In the genomic region with DNA sequence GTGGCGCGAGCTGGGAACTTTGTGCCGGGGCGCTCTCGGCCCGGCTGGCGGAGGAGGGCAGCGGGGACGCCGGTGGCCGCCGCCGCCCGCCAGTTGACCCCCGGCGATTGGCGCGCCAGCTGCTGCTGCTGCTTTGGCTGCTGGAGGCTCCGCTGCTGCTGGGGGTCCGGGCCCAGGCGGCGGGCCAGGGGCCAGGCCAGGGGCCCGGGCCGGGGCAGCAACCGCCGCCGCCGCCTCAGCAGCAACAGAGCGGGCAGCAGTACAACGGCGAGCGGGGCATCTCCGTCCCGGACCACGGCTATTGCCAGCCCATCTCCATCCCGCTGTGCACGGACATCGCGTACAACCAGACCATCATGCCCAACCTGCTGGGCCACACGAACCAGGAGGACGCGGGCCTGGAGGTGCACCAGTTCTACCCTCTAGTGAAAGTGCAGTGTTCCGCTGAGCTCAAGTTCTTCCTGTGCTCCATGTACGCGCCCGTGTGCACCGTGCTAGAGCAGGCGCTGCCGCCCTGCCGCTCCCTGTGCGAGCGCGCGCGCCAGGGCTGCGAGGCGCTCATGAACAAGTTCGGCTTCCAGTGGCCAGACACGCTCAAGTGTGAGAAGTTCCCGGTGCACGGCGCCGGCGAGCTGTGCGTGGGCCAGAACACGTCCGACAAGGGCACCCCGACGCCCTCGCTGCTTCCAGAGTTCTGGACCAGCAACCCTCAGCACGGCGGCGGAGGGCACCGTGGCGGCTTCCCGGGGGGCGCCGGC, we compare ENCODE assay signal across 8 cellular contexts. TPM values are rescaled to one million over a fixed set of nuclear protein-coding genes. Genes with fewer than 3 reads are reported as not detected.
A peak's percentile ranks its signal among the peaks of the same experiment; 100 is the strongest.
DNase-seq lines count a peak whose midpoint lies in the region; ATAC-seq and TF ChIP-seq lines count a peak whose summit lies in the region.

No MANE protein-coding gene starts in this region.

- no peaks in the 10 kb centered on the region for H3K9me3 ChIP-seq in iPS DF 6.9 (ENCODE audit: control insufficient read depth, insufficient read depth, low read length)

- no peaks in the 10 kb centered on the region for H3K4me1 Mint-ChIP-seq in Calu3 (ENCODE audit: low read depth, unreplicated experiment)

- peak; percentile 25 for ATAC-seq in GM19372 (IDR thresholded peaks at IDR 0.05; ENCODE audit: low read depth, unreplicated experiment)
- ATAC-seq in HG03354 (IDR thresholded peaks at IDR 0.05; ENCODE audit: poor library complexity, severe bottlenecking, unreplicated experiment), result peak; percentile 46

- in situ Hi-C loops in astrocyte of the spinal cord (cut with HindIII; ENCODE audit: low sequenced_read_pairs), result no loop called here

- no peaks in the 10 kb centered on the region for H3K36me3 ChIP-seq in iPS DF 6.9 (ENCODE audit: control insufficient read depth, insufficient read depth, low read length)

- CTCF ChIA-PET in Calu3 (lab: Charles Lee), result interaction anchor here (0.6 to 0.7 kb wide), 2 partner anchors 175 to 588 kb away, joined by 3 read pairs; no protein-coding TSS in a partner anchor

- no peaks in the 10 kb centered on the region for H3K9me3 Mint-ChIP-seq in Calu3 (ENCODE audit: low read depth, unreplicated experiment)

- no peak overlapping the region for H3K27ac ChIP-seq in iPS DF 6.9 (ENCODE audit: low read length)

- H3K4me3 ChIP-seq in astrocyte of the spinal cord (ENCODE audit: low read depth, low read length) (peak overlapping the region; percentile 69), iPS DF 6.9 (ENCODE audit: low read length) (peak overlapping the region; percentile 62; the same call in 1 of the 2 replicates)

- DNase-seq in Calu3, result peak; percentile 38
- DNase-seq in NCI-H748 (lab: John Stamatoyannopoulos, UW; ENCODE audit: unreplicated experiment), result peak; percentile 80
- DNase-seq in astrocyte of the spinal cord (ENCODE audit: low read depth, low spot score), result peak; percentile 81
- no peak for DNase-seq in iPS DF 6.9 (ENCODE audit: low read depth, low spot score)
- peak; percentile 91 for DNase-seq in retina
- no peak for DNase-seq in central memory CD4-positive, alpha-beta T cell

- no peaks in the 10 kb centered on the region for H3K27me3 Mint-ChIP-seq in Calu3 (ENCODE audit: unreplicated experiment)

- no TSS peak for BruUV-seq in Calu3 (replicated peaks; lab: Mats Ljungman, UMichigan)

- H3K27ac Mint-ChIP-seq in Calu3 (ENCODE audit: unreplicated experiment), result no peak overlapping the region

- no peak for TF ChIP-seq CTCF in Calu3 (IDR thresholded peaks at IDR 0.05; ENCODE audit: unreplicated experiment)
- TF ChIP-seq CTCF in astrocyte of the spinal cord (IDR thresholded peaks at IDR 0.05; ENCODE audit: low read depth, low read length), result no peak

- H3K4me1 ChIP-seq in iPS DF 6.9 (ENCODE audit: control insufficient read depth, insufficient read depth, low read length), result peaks cover 12% of the 10 kb centered on the region

- intact Hi-C loops in Calu3 (cut with micrococcal nuclease; ENCODE audit: unreplicated experiment), result loop anchor here (10.0 kb wide), 1 partner anchor 180 kb away; no protein-coding TSS in a partner anchor

- H3K4me3 Mint-ChIP-seq in Calu3 (ENCODE audit: low read depth, unreplicated experiment), result peak overlapping the region; percentile 91

- H3K36me3 Mint-ChIP-seq in Calu3 (ENCODE audit: insufficient read depth, unreplicated experiment), result peaks cover 24% of the 10 kb centered on the region

- H3K27me3 ChIP-seq in iPS DF 6.9 (ENCODE audit: control insufficient read depth, insufficient read depth, low read length), result peaks cover 48% of the 10 kb centered on the region

- WGBS in iPS DF 6.9 (ENCODE audit: insufficient coverage, insufficient read length), result no CpG with 5 or more reads among the region's 78 CpGs

RNA-seq across cellular contexts. Expression of gene FZD1, which starts 0.9 kb away (rescaled TPM):
- total RNA-seq in Calu3 (2022), result 3.2 and 3.7 TPM in 2 replicates

Comparison
In these comparisons a context has a peak if more than half of its experiments do, and no peak if none do; other contexts are left out.
1. DNase-seq: peak in Calu3 (single experiment), NCI-H748 (single experiment), astrocyte of the spinal cord (single experiment) and retina (single experiment); none in iPS DF 6.9 (single experiment) and central memory CD4-positive, alpha-beta T cell (single experiment).